8 cellular contexts compared by ENCODE assay signal in the genomic region with DNA sequence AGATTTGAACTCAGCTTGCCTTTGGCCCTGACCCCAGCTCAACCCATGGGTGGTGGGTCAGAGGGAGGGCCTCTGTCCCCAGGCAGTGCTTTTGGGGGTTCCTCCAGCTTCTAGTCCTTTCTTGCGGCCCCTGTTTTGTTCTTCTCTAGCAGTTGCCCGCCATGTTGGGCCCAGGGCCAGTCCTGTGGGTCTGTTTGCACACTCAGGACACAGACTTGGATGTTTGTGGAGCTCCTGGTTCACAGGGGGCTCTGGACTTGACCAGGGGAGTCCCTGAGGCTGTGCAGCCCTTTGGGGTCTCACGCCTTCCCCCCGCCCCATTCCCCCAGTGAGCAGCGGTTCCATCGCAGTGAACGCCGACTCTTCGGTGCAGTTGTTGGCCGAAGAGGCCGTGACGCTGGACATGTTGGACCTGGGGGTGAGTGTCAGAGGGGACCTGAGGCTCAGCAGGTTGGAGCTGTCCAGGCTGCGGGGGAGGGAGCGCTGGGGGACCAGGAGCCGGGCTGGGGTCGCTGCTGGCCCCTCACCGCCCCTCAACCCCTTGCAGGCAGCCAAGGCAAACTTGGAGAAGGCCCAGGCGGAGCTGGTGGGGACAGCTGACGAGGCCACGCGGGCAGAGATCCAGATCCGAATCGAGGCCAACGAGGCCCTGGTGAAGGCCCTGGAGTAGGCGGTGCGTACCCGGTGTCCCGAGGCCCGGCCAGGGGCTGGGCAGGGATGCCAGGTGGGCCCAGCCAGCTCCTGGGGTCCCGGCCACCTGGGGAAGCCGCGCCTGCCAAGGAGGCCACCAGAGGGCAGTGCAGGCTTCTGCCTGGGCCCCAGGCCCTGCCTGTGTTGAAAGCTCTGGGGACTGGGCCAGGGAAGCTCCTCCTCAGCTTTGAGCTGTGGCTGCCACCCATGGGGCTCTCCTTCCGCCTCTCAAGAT. TPM values are rescaled to one million over a fixed set of nuclear protein-coding genes. Genes with fewer than 3 reads are reported as not detected.
DNase-seq lines count a peak whose midpoint lies in the region; ATAC-seq and TF ChIP-seq lines count a peak whose summit lies in the region.

No MANE protein-coding gene starts in this region.

- TF ChIP-seq CTCF in osteocyte (IDR thresholded peaks at IDR 0.05), result peak; percentile 92

- H3K27me3 Mint-ChIP-seq in osteocyte (ENCODE audit: unreplicated experiment), result no peaks in the 10 kb centered on the region

- no peak for ATAC-seq in HG02870 (IDR thresholded peaks at IDR 0.05; ENCODE audit: unreplicated experiment)

- peaks cover 38% of the 10 kb centered on the region for H3K4me1 Mint-ChIP-seq in osteocyte (ENCODE audit: unreplicated experiment)

- H3K4me1 ChIP-seq in HUES6 (ENCODE audit: control insufficient read depth, insufficient read depth, low read length) (peaks cover 23% of the 10 kb centered on the region), thymus (ENCODE audit: control insufficient read depth, insufficient read depth, low read length) (peaks cover 17% of the 10 kb centered on the region)

- 69% methylated on average over 33 of the region's 33 CpGs for WGBS in thymus

- DNase-seq in Caki2 (ENCODE audit: low read depth) (peak; percentile 63), SK-MEL-5 (ENCODE audit: low read depth, low spot score) (peak; percentile 73), foreskin melanocyte (peak; percentile 63), osteocyte (ENCODE audit: extremely low spot score, unreplicated experiment) (peak; percentile 94)
- DNase-seq in activated naive CD4-positive, alpha-beta T cell (lab: John Stamatoyannopoulos, UW), result peak; percentile 69 to 88 (median 82)

- no peaks in the 10 kb centered on the region for H3K36me3 Mint-ChIP-seq in osteocyte (ENCODE audit: unreplicated experiment)

- no peak overlapping the region for H3K9ac ChIP-seq in HUES6 (ENCODE audit: low read length)

- no peaks in the 10 kb centered on the region for H3K9me3 ChIP-seq in HUES6 (ENCODE audit: control insufficient read depth, insufficient read depth, low read depth, low read length)
- no peaks in the 10 kb centered on the region for H3K9me3 ChIP-seq in thymus (ENCODE audit: control insufficient read depth)

- H3K9me3 Mint-ChIP-seq in osteocyte (ENCODE audit: unreplicated experiment), result no peaks in the 10 kb centered on the region

- 0 out of 2 replicates have a peak, but pooled peaks cover 3% of the 10 kb centered on the region for H3K36me3 ChIP-seq in HUES6 (ENCODE audit: control insufficient read depth, insufficient read depth, low read length)
- H3K36me3 ChIP-seq in thymus (ENCODE audit: control insufficient read depth, insufficient read depth), result peaks cover 13% of the 10 kb centered on the region

- H3K27me3 ChIP-seq in HUES6 (ENCODE audit: control insufficient read depth, insufficient read depth, low read length), result no peaks in the 10 kb centered on the region
- peaks cover 11% of the 10 kb centered on the region for H3K27me3 ChIP-seq in thymus (ENCODE audit: control insufficient read depth, insufficient read depth)

- in situ Hi-C loops in Caki2 (cut with HindIII; ENCODE audit: low pct_unique_long_range_greater_than_20kb, low sequenced_read_pairs), result no loop called here
- in situ Hi-C loops in SK-MEL-5 (cut with HindIII; ENCODE audit: low pct_unique_long_range_greater_than_20kb, low sequenced_read_pairs), result no loop called here

- no peak overlapping the region for H3K4me3 ChIP-seq in HUES6 (ENCODE audit: low read depth, low read length)
- H3K4me3 ChIP-seq in thymus (ENCODE audit: low read length), result no peak overlapping the region

- H3K27ac ChIP-seq in HUES6 (ENCODE audit: low read depth, low read length), result 0 out of 2 replicates have a peak overlapping the region, but pooled peaks have one; percentile 26
- peak overlapping the region; percentile 78 for H3K27ac ChIP-seq in thymus (ENCODE audit: low read depth)

- peak overlapping the region; percentile 60 for H3K4me3 Mint-ChIP-seq in osteocyte (ENCODE audit: unreplicated experiment)

- peak overlapping the region; percentile 85 for H3K27ac Mint-ChIP-seq in osteocyte (ENCODE audit: unreplicated experiment)

RNA-seq across cellular contexts. Expression of a gene that starts 2.5 kb away (rescaled TPM):
- total RNA-seq in Caki2 (2014; rRNA removed; shearing (Covaris generic); ENCODE audit: low replicate concordance), result 17.9 and 24.9 TPM in 2 replicates
- 30.3 and 36.6 TPM in 2 replicates for total RNA-seq in SK-MEL-5 (2014; rRNA removed; shearing (Covaris generic))
- polyA plus RNA-seq in SK-MEL-5 (2015; cell fraction: cytosol; rRNA removed), result 354 and 362 TPM in 2 replicates
- polyA plus RNA-seq in SK-MEL-5 (2015; cell fraction: nucleus; rRNA removed), result 82.5 and 99.9 TPM in 2 replicates
- total RNA-seq in osteocyte, result 167 and 172 TPM in 2 replicates
- polyA plus RNA-seq in thymus, result 150 TPM

RNA-seq across cellular contexts. Expression of a gene that starts 4.4 kb away (rescaled TPM):
- total RNA-seq in Caki2 (2014; rRNA removed; shearing (Covaris generic); ENCODE audit: low replicate concordance), result 5.8 and 7.6 TPM in 2 replicates
- 4.6 and 8.8 TPM in 2 replicates for total RNA-seq in SK-MEL-5 (2014; rRNA removed; shearing (Covaris generic))
- 59.8 and 82.0 TPM in 2 replicates for polyA plus RNA-seq in SK-MEL-5 (2015; cell fraction: cytosol; rRNA removed)
- polyA plus RNA-seq in SK-MEL-5 (2015; cell fraction: nucleus; rRNA removed), result 118 and 124 TPM in 2 replicates
- 98.1 and 103 TPM in 2 replicates for total RNA-seq in osteocyte
- polyA plus RNA-seq in thymus, result 55.1 TPM

RNA-seq across cellular contexts. Expression of a gene that starts 6.2 kb away (rescaled TPM):
- 0.24 and 1.9 TPM in 2 replicates for total RNA-seq in Caki2 (2014; rRNA removed; shearing (Covaris generic); ENCODE audit: low replicate concordance)
- total RNA-seq in SK-MEL-5 (2014; rRNA removed; shearing (Covaris generic)), result 2.3 and 3.7 TPM in 2 replicates
- polyA plus RNA-seq in SK-MEL-5 (2015; cell fraction: cytosol; rRNA removed), result 11.9 and 12.8 TPM in 2 replicates
- 27.7 and 33.6 TPM in 2 replicates for polyA plus RNA-seq in SK-MEL-5 (2015; cell fraction: nucleus; rRNA removed)
- total RNA-seq in osteocyte, result 6.9 and 7.0 TPM in 2 replicates
- 0.37 TPM for polyA plus RNA-seq in thymus

RNA-seq across cellular contexts. Expression of a gene that starts 25.1 kb away (rescaled TPM):
- total RNA-seq in Caki2 (2014; rRNA removed; shearing (Covaris generic); ENCODE audit: low replicate concordance), result 51.1 and 84.1 TPM in 2 replicates
- 93.9 and 95.0 TPM in 2 replicates for total RNA-seq in SK-MEL-5 (2014; rRNA removed; shearing (Covaris generic))
- polyA plus RNA-seq in SK-MEL-5 (2015; cell fraction: cytosol; rRNA removed), result 126 and 167 TPM in 2 replicates
- polyA plus RNA-seq in SK-MEL-5 (2015; cell fraction: nucleus; rRNA removed), result 705 and 795 TPM in 2 replicates
- total RNA-seq in osteocyte, result 401 and 408 TPM in 2 replicates
- polyA plus RNA-seq in thymus, result 693 TPM

RNA-seq across cellular contexts. Expression of a gene that starts 31.3 kb away (rescaled TPM):
- total RNA-seq in Caki2 (2014; rRNA removed; shearing (Covaris generic); ENCODE audit: low replicate concordance), result 24.8 and 29.5 TPM in 2 replicates
- 81.1 and 89.7 TPM in 2 replicates for total RNA-seq in SK-MEL-5 (2014; rRNA removed; shearing (Covaris generic))
- polyA plus RNA-seq in SK-MEL-5 (2015; cell fraction: cytosol; rRNA removed), result 217 and 296 TPM in 2 replicates
- polyA plus RNA-seq in SK-MEL-5 (2015; cell fraction: nucleus; rRNA removed), result 35.9 and 85.1 TPM in 2 replicates
- 35.3 and 35.8 TPM in 2 replicates for total RNA-seq in osteocyte
- 62.2 TPM for polyA plus RNA-seq in thymus

Comparison
In these comparisons a context has a peak if more than half of its experiments do, and no peak if none do; other contexts are left out.
1. RNA of a gene that starts 4.4 kb away (total RNA-seq): 98.1 to 103 TPM in osteocyte; 5.8 to 7.6 TPM in Caki2 and 4.6 to 8.8 TPM in SK-MEL-5; every median in the first group is over 10 times any median in the second.
2. Peak in every context shown above with its lines, with median percentiles within 50 percentile points of each other: DNase-seq.